ENCODE assay signal across 9 cellular contexts in the genomic region with DNA sequence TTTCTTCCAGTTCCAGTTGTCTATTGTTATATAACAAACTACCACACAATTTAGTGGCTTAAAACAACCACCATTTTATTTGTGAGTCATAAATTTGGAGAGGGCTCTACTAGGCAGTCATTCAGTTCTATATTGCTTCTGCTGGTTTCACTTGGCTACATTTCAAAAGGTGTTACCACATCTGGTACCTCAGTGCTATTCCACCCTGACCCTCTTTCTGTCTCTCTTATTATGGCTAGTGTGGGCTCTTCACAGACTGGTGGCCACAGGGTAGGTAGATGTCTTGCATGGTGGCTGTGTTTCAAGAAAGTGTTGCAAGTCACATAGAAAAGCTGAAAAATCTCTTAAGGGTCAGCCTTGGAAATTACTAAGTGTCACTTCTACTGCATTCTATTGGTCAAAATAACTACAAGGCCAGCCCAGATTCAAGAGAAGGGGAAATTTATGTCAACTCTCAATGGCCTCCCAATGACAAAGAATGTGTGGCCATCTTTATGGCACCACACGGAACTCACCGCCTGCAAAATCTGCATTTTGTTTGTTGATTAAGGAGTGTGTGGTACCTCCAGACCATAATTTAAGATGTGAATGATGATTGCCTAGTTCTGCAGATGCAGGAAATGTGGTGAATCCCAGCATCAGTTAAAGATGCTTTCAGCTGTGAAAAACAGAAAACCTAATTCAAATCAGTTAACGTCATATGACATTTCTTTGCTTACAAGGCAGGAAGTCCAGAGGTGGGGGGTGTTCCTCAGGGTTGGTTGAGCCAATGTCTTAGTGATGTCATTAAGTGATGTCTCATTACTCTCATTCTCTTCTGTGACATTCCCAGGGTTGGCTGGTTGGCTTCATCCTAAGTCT.
DNase-seq lines count a peak whose midpoint lies in the region; ATAC-seq and TF ChIP-seq lines count a peak whose summit lies in the region.
"Had no signal": no experiment of that assay in that cellular context is flagged by ENCODE, and none has a peak within 500 bp of the region (broad histone marks: within the 10 kb centered on the region; RNA-seq: fewer than 3 reads in every experiment).

No MANE protein-coding gene starts in this region.

- H3K4me1 Mint-ChIP-seq in T-helper 17 cell: peaks cover 63% of the 10 kb centered on the region
- no peaks in the 10 kb centered on the region for H3K4me1 Mint-ChIP-seq in glutamatergic neuron (ENCODE audit: low read depth, unreplicated experiment)

- H3K4me3 Mint-ChIP-seq in T-helper 17 cell (peak overlapping the region; percentile 81), glutamatergic neuron (ENCODE audit: unreplicated experiment) (no peak overlapping the region)

- H3K9me3 ChIP-seq in T-helper 17 cell (ENCODE audit: control insufficient read depth, low read length, poor library complexity, severe bottlenecking): no peaks in the 10 kb centered on the region

- H3K36me3 Mint-ChIP-seq in T-helper 17 cell (ENCODE audit: low read depth): no peaks in the 10 kb centered on the region
- H3K36me3 Mint-ChIP-seq in glutamatergic neuron (ENCODE audit: unreplicated experiment): no peaks in the 10 kb centered on the region

- H3K27me3 Mint-ChIP-seq in T-helper 17 cell (no peaks in the 10 kb centered on the region), glutamatergic neuron (ENCODE audit: unreplicated experiment) (no peaks in the 10 kb centered on the region)

- TF ChIP-seq POLR2A in GM18505 (IDR thresholded peaks at IDR 0.05; ENCODE audit: borderline replicate concordance, extremely low read depth, insufficient read depth, insufficient read length): no peak

- peak; percentile 25 to 57 (median 57) for DNase-seq in T-helper 17 cell
- DNase-seq in SKM-1 (lab: John Stamatoyannopoulos, UW; ENCODE audit: unreplicated experiment): no peak
- no peak for DNase-seq in NCI-H187 (lab: John Stamatoyannopoulos, UW)
- no peak for DNase-seq in glutamatergic neuron
- DNase-seq in GDM1 (lab: John Stamatoyannopoulos, UW): no peak
- DNase-seq: amniotic stem cell had no signal

- no peak for TF ChIP-seq CTCF in glutamatergic neuron (IDR thresholded peaks at IDR 0.05; ENCODE audit: partially characterized antibody, unreplicated experiment)

- H3K27ac Mint-ChIP-seq in T-helper 17 cell (peak overlapping the region; percentile 100), glutamatergic neuron (ENCODE audit: unreplicated experiment) (no peak overlapping the region)

- peak; percentile 38 for ATAC-seq in GM18505 (IDR thresholded peaks at IDR 0.05; ENCODE audit: unreplicated experiment)
- peak; percentile 46 for ATAC-seq in HG02623 (IDR thresholded peaks at IDR 0.05; ENCODE audit: unreplicated experiment)
- peak; percentile 69 for ATAC-seq in T-helper 17 cell
- ATAC-seq in esophagus mucosa: peak; percentile 37

- H3K9me3 Mint-ChIP-seq in glutamatergic neuron (ENCODE audit: unreplicated experiment): no peaks in the 10 kb centered on the region

Comparison
In these comparisons a context has a peak if more than half of its experiments do, and no peak if none do; other contexts are left out.
1. DNase-seq: peak in T-helper 17 cell (3 of 3); none in SKM-1 (single experiment), NCI-H187 (0 of 2), glutamatergic neuron (single experiment) and GDM1 (single experiment).
2. Peak in every context shown above with its lines, with median percentiles within 50 percentile points of each other: ATAC-seq.